7 cellular contexts compared by ENCODE assay signal in the genomic region with DNA sequence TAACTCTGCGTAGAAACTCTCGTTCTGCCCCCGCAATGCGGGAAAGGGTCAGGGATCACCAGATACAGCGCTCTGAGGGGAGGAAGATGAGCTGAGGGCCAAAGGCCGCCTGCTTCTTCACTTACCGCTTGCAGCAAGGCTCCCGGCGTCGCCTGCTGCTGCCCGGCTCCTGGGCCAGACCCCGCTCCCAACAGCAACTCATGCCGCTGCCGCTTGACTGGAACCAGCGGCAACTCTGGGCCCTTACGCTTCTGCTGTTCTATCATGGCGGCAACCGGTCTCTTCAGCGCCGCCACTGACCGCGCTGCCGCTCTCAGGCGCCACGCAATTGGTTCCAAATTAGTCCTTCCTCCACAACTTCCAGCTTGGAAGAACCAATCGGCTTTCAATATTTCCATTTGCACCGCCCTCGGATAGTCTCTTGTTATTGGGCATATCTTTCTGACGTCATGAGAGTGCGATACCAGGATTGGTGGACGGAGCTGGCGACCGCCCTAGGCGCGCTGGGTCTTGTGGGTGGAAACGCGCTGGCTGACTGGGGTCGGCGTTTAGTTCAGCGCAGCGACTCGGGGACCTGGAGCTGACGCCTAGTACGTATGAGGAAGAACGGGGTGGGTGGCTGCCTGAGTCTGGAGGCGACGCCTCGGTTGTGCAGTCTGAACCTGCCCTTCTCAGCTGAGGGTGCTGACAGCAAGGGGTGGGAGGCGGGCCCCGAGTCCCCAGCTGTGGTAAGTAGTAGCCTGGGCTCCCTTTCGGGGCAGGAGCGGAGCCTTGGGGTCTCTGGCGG.
DNase-seq lines count a peak whose midpoint lies in the region; ATAC-seq and TF ChIP-seq lines count a peak whose summit lies in the region.

A gene (minus strand): TSS at position 303 of the 787 bp plus-strand sequence. CDS start 37 bp downstream, at position 266.
A gene with protein sequence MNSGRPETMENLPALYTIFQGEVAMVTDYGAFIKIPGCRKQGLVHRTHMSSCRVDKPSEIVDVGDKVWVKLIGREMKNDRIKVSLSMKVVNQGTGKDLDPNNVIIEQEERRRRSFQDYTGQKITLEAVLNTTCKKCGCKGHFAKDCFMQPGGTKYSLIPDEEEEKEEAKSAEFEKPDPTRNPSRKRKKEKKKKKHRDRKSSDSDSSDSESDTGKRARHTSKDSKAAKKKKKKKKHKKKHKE (plus strand): TSS at position 547 of the 787 bp plus-strand sequence. CDS start 13,067 bp downstream, outside the sequence.

- in situ Hi-C loops in astrocyte of the spinal cord (cut with HindIII; ENCODE audit: low sequenced_read_pairs), result no loop called here

- H3K4me3 ChIP-seq in astrocyte of the spinal cord (ENCODE audit: low read depth, low read length), result peak within 1 kb of the TSS; percentile 91
- H3K4me3 ChIP-seq in retinal pigment epithelial cell (ENCODE audit: low read length), result peak within 1 kb of the TSS; percentile 100

- DNase-seq in NCI-H2029 (lab: John Stamatoyannopoulos, UW) (peak; percentile 98), T-helper 9 cell (peak; percentile 83), astrocyte of the spinal cord (ENCODE audit: low read depth, low spot score) (peak; percentile 99), hippocampal formation (lab: John Stamatoyannopoulos, UW) (peak; percentile 95 to 99), retinal pigment epithelial cell (ENCODE audit: low read depth) (peak; percentile 97)

- ATAC-seq in GM18505 (IDR thresholded peaks at IDR 0.05; ENCODE audit: unreplicated experiment), result peak; percentile 88
- ATAC-seq in HG02973 (IDR thresholded peaks at IDR 0.05; ENCODE audit: unreplicated experiment), result peak; percentile 92

- TF ChIP-seq POLR2A in GM18505 (IDR thresholded peaks at IDR 0.05; ENCODE audit: borderline replicate concordance, extremely low read depth, insufficient read depth, insufficient read length), result peak; percentile 95

- TF ChIP-seq CTCF in astrocyte of the spinal cord (IDR thresholded peaks at IDR 0.05; ENCODE audit: low read depth, low read length) (no peak), retinal pigment epithelial cell (conservative IDR thresholded peaks at IDR 0.05; ENCODE audit: low read depth, low read length) (peak; percentile 25)

Comparison
In these comparisons a context has a peak if more than half of its experiments do, and no peak if none do; other contexts are left out.
1. Peak in every context shown above with its lines: DNase-seq, ATAC-seq and H3K4me3 ChIP-seq.